In genomic region chr15:77653832-77654480, GRCh38 we compare ENCODE assay signal across 1 cellular context.
TF ChIP-seq lines count a peak whose summit lies in the region.

No MANE protein-coding gene starts in this region.

TF ChIP-seq in HepG2, 621 proteins besides CTCF, POLR2A, EP300 and RAD21:
- TF ChIP-seq U2AF2 (IDR thresholded peaks at IDR 0.05; ENCODE audit: low read depth, low read length) (no peak), DZIP1 (CRISPR knock-in tag; IDR thresholded peaks at IDR 0.05) (no peak), HNF1A (IDR thresholded peaks at IDR 0.05; ENCODE audit: low read depth) (no peak), HNF1A (CRISPR knock-in tag; IDR thresholded peaks at IDR 0.05; ENCODE audit: borderline replicate concordance) (no peak), BHLHE40 (IDR thresholded peaks at IDR 0.05; ENCODE audit: low read length) (no peak), SNRNP70 (IDR thresholded peaks at IDR 0.05; ENCODE audit: low read depth, low read length) (no peak), ZNF12 (CRISPR knock-in tag; IDR thresholded peaks at IDR 0.05) (peak; percentile 94), ZNF772 (CRISPR knock-in tag; IDR thresholded peaks at IDR 0.05) (no peak)
